In the genomic region with DNA sequence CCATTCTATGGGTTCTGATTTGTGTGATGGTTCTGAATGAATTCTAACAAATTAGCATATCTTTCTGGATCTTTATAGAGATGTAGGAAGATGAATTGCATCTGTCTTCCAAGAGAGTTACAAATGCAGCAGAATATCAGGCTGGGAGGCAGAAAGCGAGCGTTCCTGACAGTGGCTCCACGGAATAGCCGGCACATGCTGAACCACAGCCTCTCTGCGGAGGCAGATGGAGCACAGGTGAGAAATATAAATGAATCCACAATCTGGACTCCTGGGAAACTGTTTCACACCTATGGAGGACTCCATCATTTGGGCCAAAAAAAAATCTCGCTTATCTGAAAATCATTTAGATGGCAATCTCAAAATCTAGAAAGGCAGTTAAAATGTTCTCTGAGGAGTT, we compare ENCODE assay signal across 29 cellular contexts. TPM values are rescaled to one million over a fixed set of nuclear protein-coding genes. Genes with fewer than 3 reads are reported as not detected.
"Had no signal": no experiment of that assay in that cellular context is flagged by ENCODE, and none has a peak within 500 bp of the region (broad histone marks: within the 10 kb centered on the region; RNA-seq: fewer than 3 reads in every experiment).

No MANE protein-coding gene starts in this region.

- H3K79me2 ChIP-seq: parathyroid adenoma had no signal

- H3K27ac ChIP-seq: ovary, parathyroid adenoma, psoas muscle, right lobe of liver, sigmoid colon, stomach, suprapubic skin, testis, tibial artery, transverse colon, upper lobe of right lung, uterus had no signal

- H3K4me1 ChIP-seq: parathyroid adenoma, psoas muscle, right lobe of liver, sigmoid colon, stomach, suprapubic skin, testis, tibial artery, transverse colon, upper lobe of right lung, uterus had no signal

- H3K4me3 Mint-ChIP-seq: naive thymus-derived CD8-positive, alpha-beta T cell; natural killer cell treated with Interleukin-12 subunit alpha and Interleukin-12 subunit beta and Interleukin-15 and Interleukin-18, amount 100 ng/mL, for 72 hours; nephron progenitor cell; neural crest cell; stimulated activated effector memory CD8-positive, alpha-beta T cell treated with anti-CD3 and anti-CD28 coated beads, Interleukin-12 subunit alpha, Interleukin-12 subunit beta, amount 100 ng/mL, for 72 hours; stimulated activated naive B cell treated with anti-CD40 and anti-IgM and Interleukin-4, amounts not matched to agents 10 μg/mL and 1 μg/mL and 100 μg/mL, for 72 hours; stimulated activated naive CD8-positive, alpha-beta T cell treated with anti-CD3 and anti-CD28 coated beads, Interleukin-15, Interleukin-2, amounts not matched to agents 100 ng/mL and 50 ng/mL, for 24 hours; type B pancreatic cell had no signal

- H3K36me3 Mint-ChIP-seq: naive thymus-derived CD8-positive, alpha-beta T cell; natural killer cell treated with Interleukin-12 subunit alpha and Interleukin-12 subunit beta and Interleukin-15 and Interleukin-18, amount 100 ng/mL, for 72 hours; stimulated activated effector memory CD8-positive, alpha-beta T cell treated with anti-CD3 and anti-CD28 coated beads, Interleukin-12 subunit alpha, Interleukin-12 subunit beta, amount 100 ng/mL, for 72 hours; stimulated activated naive B cell treated with anti-CD40 and anti-IgM and Interleukin-4, amounts not matched to agents 10 μg/mL and 1 μg/mL and 100 μg/mL, for 72 hours; type B pancreatic cell had no signal

- H3K27ac Mint-ChIP-seq: naive thymus-derived CD8-positive, alpha-beta T cell; natural killer cell treated with Interleukin-12 subunit alpha and Interleukin-12 subunit beta and Interleukin-15 and Interleukin-18, amount 100 ng/mL, for 72 hours; nephron progenitor cell; progenitor cell of endocrine pancreas; stimulated activated effector memory CD8-positive, alpha-beta T cell treated with anti-CD3 and anti-CD28 coated beads, Interleukin-12 subunit alpha, Interleukin-12 subunit beta, amount 100 ng/mL, for 72 hours; stimulated activated naive B cell treated with anti-CD40 and anti-IgM and Interleukin-4, amounts not matched to agents 10 μg/mL and 1 μg/mL and 100 μg/mL, for 72 hours; stimulated activated naive CD8-positive, alpha-beta T cell treated with anti-CD3 and anti-CD28 coated beads, Interleukin-15, Interleukin-2, amounts not matched to agents 100 ng/mL and 50 ng/mL, for 24 hours; type B pancreatic cell had no signal

- H3K36me3 ChIP-seq: ovary, right lobe of liver, sigmoid colon, stomach, suprapubic skin, tibial artery, transverse colon, upper lobe of right lung, uterus had no signal

- H3K9me3 Mint-ChIP-seq: naive thymus-derived CD8-positive, alpha-beta T cell; natural killer cell treated with Interleukin-12 subunit alpha and Interleukin-12 subunit beta and Interleukin-15 and Interleukin-18, amount 100 ng/mL, for 72 hours; nephron progenitor cell; neural crest cell; stimulated activated effector memory CD8-positive, alpha-beta T cell treated with anti-CD3 and anti-CD28 coated beads, Interleukin-12 subunit alpha, Interleukin-12 subunit beta, amount 100 ng/mL, for 72 hours; stimulated activated naive CD8-positive, alpha-beta T cell treated with anti-CD3 and anti-CD28 coated beads, Interleukin-15, Interleukin-2, amounts not matched to agents 100 ng/mL and 50 ng/mL, for 24 hours; type B pancreatic cell had no signal

- H3K4me3 ChIP-seq: ovary, psoas muscle, right lobe of liver, sigmoid colon, stomach, suprapubic skin, testis, tibial artery, transverse colon, upper lobe of right lung, uterus had no signal

- H3K27me3 ChIP-seq: ovary, right lobe of liver, stomach, testis, upper lobe of right lung had no signal

- H3K4me1 Mint-ChIP-seq: naive thymus-derived CD8-positive, alpha-beta T cell; stimulated activated effector memory CD8-positive, alpha-beta T cell treated with anti-CD3 and anti-CD28 coated beads, Interleukin-12 subunit alpha, Interleukin-12 subunit beta, amount 100 ng/mL, for 72 hours; stimulated activated naive B cell treated with anti-CD40 and anti-IgM and Interleukin-4, amounts not matched to agents 10 μg/mL and 1 μg/mL and 100 μg/mL, for 72 hours had no signal

- H3K9me3 ChIP-seq: ovary, psoas muscle, right lobe of liver, suprapubic skin, testis, tibial artery, transverse colon, upper lobe of right lung, uterus had no signal

- DNase-seq: naive thymus-derived CD8-positive, alpha-beta T cell; nephron progenitor cell; occipital lobe; ovary; psoas muscle; right cardiac atrium; right lobe of liver; sigmoid colon; small intestine; stimulated activated CD4-positive, alpha-beta T cell treated with anti-CD3 and anti-CD28 coated beads, Interleukin-15, amount 100 ng/mL, for 24 hours; stimulated activated CD4-positive, alpha-beta T cell treated with anti-CD3 and anti-CD28 coated beads, Interleukin-2, amount 100 ng/mL, for 24 hours; stimulated activated CD4-positive, alpha-beta T cell treated with anti-CD3 and anti-CD28 coated beads, Interleukin-2, amount 100 ng/mL, for 48 hours; stimulated activated CD4-positive, alpha-beta T cell treated with anti-CD3 and anti-CD28 coated beads, Interleukin-4, amount 100 ng/mL, for 24 hours; stimulated activated naive B cell treated with anti-CD40 and anti-IgM and Interleukin-4, amounts not matched to agents 10 μg/mL and 1 μg/mL and 100 μg/mL, for 72 hours; stimulated activated naive CD4-positive, alpha-beta T cell treated with Interleukin-2 at 50 U/mL for 16 hours; stomach; testis; tibial artery; transverse colon; upper lobe of right lung; uterus had no signal

- ATAC-seq: naive thymus-derived CD8-positive, alpha-beta T cell; natural killer cell treated with Interleukin-12 subunit alpha and Interleukin-12 subunit beta and Interleukin-15 and Interleukin-18, amount 100 ng/mL, for 72 hours; psoas muscle; right cardiac atrium; right lobe of liver; stimulated activated effector memory CD8-positive, alpha-beta T cell treated with anti-CD3 and anti-CD28 coated beads, Interleukin-12 subunit alpha, Interleukin-12 subunit beta, amount 100 ng/mL, for 72 hours; stimulated activated naive B cell treated with anti-CD40 and anti-IgM and Interleukin-4, amounts not matched to agents 10 μg/mL and 1 μg/mL and 100 μg/mL, for 72 hours; upper lobe of right lung had no signal

- H2AFZ ChIP-seq: parathyroid adenoma had no signal

RNA-seq across cellular contexts. Expression of a gene that starts 34.5 kb away (rescaled TPM):
- total RNA-seq: natural killer cell treated with Interleukin-12 subunit alpha and Interleukin-12 subunit beta and Interleukin-15 and Interleukin-18, amount 100 ng/mL, for 72 hours had no signal
- polyA plus RNA-seq: naive thymus-derived CD8-positive, alpha-beta T cell had no signal
